8 cellular contexts compared by ENCODE assay signal in the genomic region with DNA sequence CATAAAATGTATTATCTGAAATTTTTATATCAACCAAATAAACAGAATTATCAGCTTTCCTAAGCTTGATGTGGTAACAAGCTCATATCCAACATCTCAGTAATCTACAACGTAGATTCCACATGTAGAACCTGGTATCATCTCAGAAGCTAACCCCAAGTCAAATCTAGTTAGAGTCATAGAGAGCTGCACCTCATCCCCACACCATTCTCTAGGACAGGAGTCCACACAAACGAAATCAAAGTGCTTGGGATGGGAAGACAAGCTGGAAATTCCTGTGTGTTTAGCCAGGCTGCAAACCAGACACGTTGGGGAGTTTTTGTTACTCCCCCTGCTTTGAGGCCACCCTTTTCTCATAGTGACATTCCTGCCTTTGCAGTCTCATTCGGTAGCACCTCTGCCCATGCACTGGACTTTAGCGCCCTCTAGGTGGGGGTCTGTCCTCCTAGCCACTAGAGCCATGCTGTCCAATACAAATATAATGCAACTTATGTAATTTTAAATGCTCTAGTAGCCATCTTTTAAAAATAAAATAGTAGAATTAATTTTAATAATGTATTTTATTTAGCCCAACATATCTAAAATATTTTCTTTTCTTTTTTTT. TPM values are rescaled to one million over a fixed set of nuclear protein-coding genes. Genes with fewer than 3 reads are reported as not detected.
DNase-seq lines count a peak whose midpoint lies in the region; ATAC-seq and TF ChIP-seq lines count a peak whose summit lies in the region.

No MANE protein-coding gene starts in this region.

- DNase-seq in DMS79 treated with DMSO at 0.1 percent for 48 hours (lab: John Stamatoyannopoulos, UW) = peak; percentile 1
- DNase-seq in DMS79 (lab: John Stamatoyannopoulos, UW) = no peak
- DNase-seq in NCI-H1105 (lab: John Stamatoyannopoulos, UW) = peak; percentile 41
- peak; percentile 70 for DNase-seq in SW480 (ENCODE audit: low spot score)
- peak; percentile 54 for DNase-seq in fibroblast of mammary gland (ENCODE audit: low read depth)
- peak; percentile 42 for DNase-seq in prostate gland (ENCODE audit: low spot score)
- no peak for DNase-seq in activated CD8-positive, alpha-beta memory T cell treated with anti-CD3 and anti-CD28 coated beads, Interleukin-2, amount 50 U/mL, for 48 hours

- WGBS in prostate gland = 13% methylated on average over 5 of the region's 5 CpGs

- no peak overlapping the region for H3K27ac ChIP-seq in prostate gland

- H3K4me3 ChIP-seq in fibroblast of mammary gland (ENCODE audit: control insufficient read depth, low read depth, low read length) (no peak overlapping the region), prostate gland (no peak overlapping the region)

- no peaks in the 10 kb centered on the region for H3K27me3 ChIP-seq in prostate gland (replicated peaks; ENCODE audit: insufficient read depth)

- ATAC-seq in GM21526 (IDR thresholded peaks at IDR 0.05; ENCODE audit: low FRiP score, unreplicated experiment) = peak; percentile 56

- intact Hi-C loops in prostate gland (cut with DNase I) = no loop called here

- no peaks in the 10 kb centered on the region for H3K9me3 ChIP-seq in prostate gland

- peak; percentile 82 for TF ChIP-seq CTCF in fibroblast of mammary gland (conservative IDR thresholded peaks at IDR 0.05; ENCODE audit: control insufficient read depth, insufficient read depth, low read depth, low read length)
- peak in 3 of 4 experiments; percentile 30 to 56 (median 37) for TF ChIP-seq CTCF in prostate gland (IDR thresholded peaks at IDR 0.05)

- H3K36me3 ChIP-seq in prostate gland = no peaks in the 10 kb centered on the region

- no peaks in the 10 kb centered on the region for H3K4me1 ChIP-seq in prostate gland (replicated peaks)

- no peak for TF ChIP-seq POLR2A in prostate gland (IDR thresholded peaks at IDR 0.05)

RNA-seq across cellular contexts. Expression of a gene that starts 28.1 kb away (rescaled TPM):
- total RNA-seq in prostate gland = 10 to 100 TPM in 1 of 2 donors, 1 to 10 TPM in 1; 5.2 to 11.8 TPM

Comparison
In these comparisons a context has a peak if more than half of its experiments do, and no peak if none do; other contexts are left out.
1. DNase-seq: peak in DMS79 treated with DMSO at 0.1 percent for 48 hours (single experiment), NCI-H1105 (single experiment), SW480 (single experiment), fibroblast of mammary gland (single experiment) and prostate gland (single experiment); none in DMS79 (single experiment) and activated CD8-positive, alpha-beta memory T cell treated with anti-CD3 and anti-CD28 coated beads, Interleukin-2, amount 50 U/mL, for 48 hours (single experiment).